In genomic region chr3:143972495-143973351, GRCh38 we compare ENCODE assay signal across 8 cellular contexts. TPM values are rescaled to one million over a fixed set of nuclear protein-coding genes. Genes with fewer than 3 reads are reported as not detected.
DNase-seq lines count a peak whose midpoint lies in the region; ATAC-seq and TF ChIP-seq lines count a peak whose summit lies in the region.

No MANE protein-coding gene starts in this region.

- TF ChIP-seq CTCF in KMS-11 (conservative IDR thresholded peaks at IDR 0.05; ENCODE audit: low read depth, low read length) (peak; percentile 53), natural killer cell (IDR thresholded peaks at IDR 0.05) (peak; percentile 32)

- peaks cover 13% of the 10 kb centered on the region for H4K20me1 ChIP-seq in KMS-11 (ENCODE audit: insufficient read depth)

- peak overlapping the region; percentile 82 to 94 for H3K27ac Mint-ChIP-seq in natural killer cell

- H2AFZ ChIP-seq in KMS-11 (ENCODE audit: low read depth): peak overlapping the region; percentile 86

- no peaks in the 10 kb centered on the region for H3K36me3 ChIP-seq in KMS-11 (ENCODE audit: insufficient read depth)

- H3K79me2 ChIP-seq in KMS-11 (ENCODE audit: insufficient read depth, low read depth): peaks cover 57% of the 10 kb centered on the region

- ATAC-seq in GM21825 (IDR thresholded peaks at IDR 0.05; ENCODE audit: unreplicated experiment) (peak; percentile 28), natural killer cell (peak; percentile 21 to 47 (median 27))

- no peaks in the 10 kb centered on the region for H3K27me3 Mint-ChIP-seq in natural killer cell (ENCODE audit: low read depth in 2 of 2)

- H3K27me3 ChIP-seq in KMS-11 (ENCODE audit: insufficient read depth, low read depth): no peaks in the 10 kb centered on the region

- intact Hi-C loops in natural killer cell (cut with micrococcal nuclease): loop anchor here (5.0 kb wide), 3 partner anchors 850 to 1395 kb away; partner anchors contain the start of genes ATR and U2SURP

- H3K4me1 ChIP-seq in KMS-11 (ENCODE audit: low read depth, poor library complexity, severe bottlenecking): peaks cover 27% of the 10 kb centered on the region

- H3K4me3 Mint-ChIP-seq in natural killer cell: peak overlapping the region; percentile 89

- H3K4me1 Mint-ChIP-seq in natural killer cell: peaks cover 34 to 46% of the 10 kb centered on the region in 2 donors

- peak overlapping the region; percentile 82 for H3K9ac ChIP-seq in KMS-11

- H3K36me3 Mint-ChIP-seq in natural killer cell: no peaks in the 10 kb centered on the region

- peak overlapping the region; percentile 87 for H3K4me3 ChIP-seq in KMS-11 (IDR thresholded peaks at IDR 0.05; ENCODE audit: insufficient read depth, low read depth, low read length)

- H3K27ac ChIP-seq in KMS-11: peak overlapping the region; percentile 88

- peak overlapping the region; percentile 95; the same call in 1 of the 2 replicates for H3K4me2 ChIP-seq in KMS-11

- no peaks in the 10 kb centered on the region for H3K9me3 Mint-ChIP-seq in natural killer cell

- peak; percentile 81 for DNase-seq in EH (ENCODE audit: low read depth)
- peak; percentile 76 for DNase-seq in RPMI7951 (ENCODE audit: low read depth)
- peak; percentile 59 for DNase-seq in activated effector memory CD4-positive, alpha-beta T cell treated with Interleukin-2 at 50 U/mL for 16 hours
- peak; percentile 87 for DNase-seq in fibroblast of peridontal ligament (ENCODE audit: extremely low read depth)
- peak; percentile 59 for DNase-seq in natural killer cell
- DNase-seq in stimulated activated naive CD4-positive, alpha-beta T cell (lab: John Stamatoyannopoulos, UW): peak; percentile 51 to 79 (median 66)

RNA-seq across cellular contexts. Expression of gene DIPK2A, which starts 1.1 kb away (rescaled TPM):
- total RNA-seq in RPMI7951 (2014; rRNA removed; shearing (Covaris generic)): 20.4 and 25.2 TPM in 2 replicates
- 10 to 100 TPM; 18.7 to 39.6 (median 28.2) TPM for total RNA-seq in natural killer cell

Comparison
In these comparisons a context has a peak if more than half of its experiments do, and no peak if none do; other contexts are left out.
1. Peak in every context shown above with its lines: DNase-seq, ATAC-seq, H3K4me3 ChIP-seq and H3K27ac ChIP-seq.